8 cellular contexts compared by ENCODE assay signal in genomic region chr14:105475269-105475915, GRCh38. TPM values are rescaled to one million over a fixed set of nuclear protein-coding genes. Genes with fewer than 3 reads are reported as not detected.
DNase-seq lines count a peak whose midpoint lies in the region; ATAC-seq and TF ChIP-seq lines count a peak whose summit lies in the region.

No MANE protein-coding gene starts in this region.

- peak overlapping the region; percentile 77 for H3K4me3 ChIP-seq in AG10803 (ENCODE audit: low read length)
- H3K4me3 ChIP-seq in Karpas-422 (ENCODE audit: low read length): peak overlapping the region; percentile 67; the same call in 1 of the 2 replicates
- H3K4me3 ChIP-seq in mesendoderm (ENCODE audit: low read length): peak overlapping the region; percentile 7
- H3K4me3 ChIP-seq in vagina: peak overlapping the region; percentile 69 to 93

- no peak overlapping the region for H2BK120ac ChIP-seq in mesendoderm (ENCODE audit: low read depth, low read length)

- no peaks in the 10 kb centered on the region for H3K79me2 ChIP-seq in Karpas-422 (ENCODE audit: low read length)
- no peaks in the 10 kb centered on the region for H3K79me2 ChIP-seq in mesendoderm (ENCODE audit: control insufficient read depth, insufficient read depth, low read length)

- H4K8ac ChIP-seq in mesendoderm (ENCODE audit: low read depth, low read length): no peak overlapping the region

- H4K5ac ChIP-seq in mesendoderm (ENCODE audit: low read length): no peak overlapping the region

- H3K9me2 ChIP-seq in Karpas-422 (replicated peaks; ENCODE audit: insufficient read depth, low read length): no peaks in the 10 kb centered on the region

- TF ChIP-seq CTCF in AG10803 (conservative IDR thresholded peaks at IDR 0.05; ENCODE audit: low read length): no peak
- no peak for TF ChIP-seq CTCF in vagina (IDR thresholded peaks at IDR 0.05)

- TF ChIP-seq POLR2A in vagina (IDR thresholded peaks at IDR 0.05): no peak

- H3K4me2 ChIP-seq in Karpas-422 (ENCODE audit: low read depth, low read length, poor library complexity, severe bottlenecking) (peak overlapping the region; percentile 95), mesendoderm (ENCODE audit: low read length) (peak overlapping the region; percentile 61)

- no peak overlapping the region for H2AK5ac ChIP-seq in mesendoderm (ENCODE audit: low read length)

- no peak overlapping the region for H2BK15ac ChIP-seq in mesendoderm (replicated peaks; ENCODE audit: low read depth)

- no peaks in the 10 kb centered on the region for H3K79me1 ChIP-seq in mesendoderm (ENCODE audit: low read length)

- H3K4me1 ChIP-seq in Karpas-422 (ENCODE audit: low read length) (peaks cover 43% of the 10 kb centered on the region), mesendoderm (ENCODE audit: control insufficient read depth, low read depth, low read length) (peaks cover 4% of the 10 kb centered on the region), vagina (peaks cover 76% of the 10 kb centered on the region)

- peak overlapping the region; percentile 34 for H3K18ac ChIP-seq in mesendoderm (ENCODE audit: low read length)

- peaks cover 21% of the 10 kb centered on the region; the same call in 1 of the 2 replicates for H4K20me1 ChIP-seq in Karpas-422 (ENCODE audit: insufficient read depth, low read depth, low read length)

- DNase-seq in AG10803 (ENCODE audit: low read depth) (no peak), Karpas-422 (no peak), mesendoderm (peak; percentile 68), vagina (ENCODE audit: extremely low spot score in 2 of 2) (no peak), NCI-H2171 (lab: John Stamatoyannopoulos, UW) (no peak), putamen (ENCODE audit: low spot score) (no peak)

- H3K56ac ChIP-seq in mesendoderm (ENCODE audit: low read length): peak overlapping the region; percentile 87

- intact Hi-C loops in vagina (cut with DNase I): no loop called here

- H3K4ac ChIP-seq in mesendoderm (ENCODE audit: low read depth, low read length): no peak overlapping the region

- H3K9me3 ChIP-seq in Karpas-422 (ENCODE audit: low read length) (no peaks in the 10 kb centered on the region), vagina (no peaks in the 10 kb centered on the region)

- H3K27me3 ChIP-seq in Karpas-422 (ENCODE audit: low read length) (no peaks in the 10 kb centered on the region), mesendoderm (ENCODE audit: insufficient read depth, low read length, poor library complexity) (peaks cover 3% of the 10 kb centered on the region), vagina (peaks cover 4% of the 10 kb centered on the region)

- no peak for ATAC-seq in HG03439 (IDR thresholded peaks at IDR 0.05; ENCODE audit: unreplicated experiment)

- no peak overlapping the region for H2BK5ac ChIP-seq in mesendoderm (ENCODE audit: low read length)

- H3K23ac ChIP-seq in mesendoderm (ENCODE audit: low read length): peak overlapping the region; percentile 80

- no peak overlapping the region for H2AFZ ChIP-seq in Karpas-422 (ENCODE audit: low read length)

- WGBS in mesendoderm (ENCODE audit: extremely low coverage, insufficient coverage, low lambda C conversion rate): no CpG with 5 or more reads among the region's 39 CpGs

- no peak overlapping the region for H3K27ac ChIP-seq in Karpas-422 (ENCODE audit: low read length)
- peak overlapping the region; percentile 72 for H3K27ac ChIP-seq in cingulate gyrus (ENCODE audit: low read depth, low read length)
- peak overlapping the region; percentile 26 for H3K27ac ChIP-seq in mesendoderm (ENCODE audit: low read depth, low read length)
- H3K27ac ChIP-seq in vagina: peak overlapping the region; percentile 84

- H3K36me3 ChIP-seq in Karpas-422 (ENCODE audit: insufficient read depth, low read length) (no peaks in the 10 kb centered on the region), mesendoderm (ENCODE audit: control insufficient read depth, insufficient read depth, low read length) (no peaks in the 10 kb centered on the region), vagina (no peaks in the 10 kb centered on the region)

- no peak overlapping the region for H3K9ac ChIP-seq in Karpas-422 (ENCODE audit: low read length)
- peak overlapping the region; percentile 74 for H3K9ac ChIP-seq in mesendoderm (ENCODE audit: low read length)

RNA-seq across cellular contexts. Expression of gene CRIP2, which starts 0.8 kb away (rescaled TPM):
- 0.45 TPM in 1 of 2 replicates, not detected in the other for total RNA-seq in Karpas-422 (2014; rRNA removed; shearing (Covaris generic); ENCODE audit: low replicate concordance)
- polyA plus RNA-seq in mesendoderm (2013, experiment 1 of 2): 8.3 TPM
- 7.8 TPM for polyA plus RNA-seq in mesendoderm (2013, experiment 2 of 2)
- 126 TPM for total RNA-seq in vagina

RNA-seq across cellular contexts. Expression of gene CRIP1, which starts 11.3 kb away (rescaled TPM):
- total RNA-seq in Karpas-422 (2014; rRNA removed; shearing (Covaris generic); ENCODE audit: low replicate concordance): 140 and 285 TPM in 2 replicates
- polyA plus RNA-seq in mesendoderm (2013, experiment 1 of 2): 8.8 TPM
- 8.3 TPM for polyA plus RNA-seq in mesendoderm (2013, experiment 2 of 2)
- 7.6 TPM for total RNA-seq in vagina

RNA-seq across cellular contexts. Expression of gene TEDC1, which starts 15.7 kb away (rescaled TPM):
- total RNA-seq in Karpas-422 (2014; rRNA removed; shearing (Covaris generic); ENCODE audit: low replicate concordance): 9.8 and 35.6 TPM in 2 replicates
- 4.5 TPM for polyA plus RNA-seq in mesendoderm (2013, experiment 1 of 2)
- polyA plus RNA-seq in mesendoderm (2013, experiment 2 of 2): 3.9 TPM
- 5.9 TPM for total RNA-seq in vagina

RNA-seq across cellular contexts. Expression of gene TMEM121, which starts 51.0 kb away (rescaled TPM):
- 0.18 TPM in 1 of 2 replicates, not detected in the other for total RNA-seq in Karpas-422 (2014; rRNA removed; shearing (Covaris generic); ENCODE audit: low replicate concordance)
- 0.06 TPM for polyA plus RNA-seq in mesendoderm (2013, experiment 1 of 2)
- polyA plus RNA-seq in mesendoderm (2013, experiment 2 of 2): 0.04 TPM
- total RNA-seq in vagina: 9.3 TPM

RNA-seq across cellular contexts. Expression of gene MTA1, which starts 55.8 kb away (rescaled TPM):
- 94.6 and 204 TPM in 2 replicates for total RNA-seq in Karpas-422 (2014; rRNA removed; shearing (Covaris generic); ENCODE audit: low replicate concordance)
- 125 TPM for polyA plus RNA-seq in mesendoderm (2013, experiment 1 of 2)
- polyA plus RNA-seq in mesendoderm (2013, experiment 2 of 2): 136 TPM
- 82.7 TPM for total RNA-seq in vagina

Comparison
In these comparisons a context has a peak if more than half of its experiments do, and no peak if none do; other contexts are left out.
1. H3K4me3 ChIP-seq: peak in every context shown above with its lines; median percentile 81 in vagina; 77 in AG10803; 67 in Karpas-422; 7 in mesendoderm.
2. RNA of gene CRIP2, which starts 0.8 kb away (total RNA-seq): 126 TPM in vagina (single experiment); 0.45 TPM in Karpas-422; every median in the first group is over 10 times any median in the second.
3. RNA of gene CRIP1, which starts 11.3 kb away (total RNA-seq): 140 to 285 TPM in Karpas-422; 7.6 TPM in vagina (single experiment); every median in the first group is over 10 times any median in the second.